21 cellular contexts compared by ENCODE assay signal in genomic region chr18:48735856-48736255, GRCh38.
"Had no signal": no experiment of that assay in that cellular context is flagged by ENCODE, and none has a peak within 500 bp of the region (broad histone marks: within the 10 kb centered on the region; RNA-seq: fewer than 3 reads in every experiment).

No MANE protein-coding gene starts in this region.

- H3K36me3 Mint-ChIP-seq: immature natural killer cell; naive B cell; stimulated activated effector memory CD8-positive, alpha-beta T cell treated with anti-CD3 and anti-CD28 coated beads, Interleukin-12 subunit alpha, Interleukin-12 subunit beta, amount 100 ng/mL, for 72 hours had no signal

- H3K4me3 Mint-ChIP-seq: immature natural killer cell; nephron; stimulated activated effector memory CD8-positive, alpha-beta T cell treated with anti-CD3 and anti-CD28 coated beads, Interleukin-12 subunit alpha, Interleukin-12 subunit beta, amount 100 ng/mL, for 72 hours; stimulated activated naive CD8-positive, alpha-beta T cell treated with anti-CD3 and anti-CD28 coated beads, Interleukin-15, Interleukin-2, amounts not matched to agents 100 ng/mL and 50 ng/mL, for 24 hours had no signal

- H3K27ac Mint-ChIP-seq: immature natural killer cell; naive B cell; nephron; stimulated activated effector memory CD8-positive, alpha-beta T cell treated with anti-CD3 and anti-CD28 coated beads, Interleukin-12 subunit alpha, Interleukin-12 subunit beta, amount 100 ng/mL, for 72 hours; stimulated activated naive CD8-positive, alpha-beta T cell treated with anti-CD3 and anti-CD28 coated beads, Interleukin-15, Interleukin-2, amounts not matched to agents 100 ng/mL and 50 ng/mL, for 24 hours had no signal

- ATAC-seq: esophagus mucosa; stimulated activated effector memory CD8-positive, alpha-beta T cell treated with anti-CD3 and anti-CD28 coated beads, Interleukin-12 subunit alpha, Interleukin-12 subunit beta, amount 100 ng/mL, for 72 hours; upper lobe of right lung had no signal

- H3K27me3 Mint-ChIP-seq: naive B cell; stimulated activated naive CD8-positive, alpha-beta T cell treated with anti-CD3 and anti-CD28 coated beads, Interleukin-15, Interleukin-2, amounts not matched to agents 100 ng/mL and 50 ng/mL, for 24 hours had no signal

- H3K27me3 ChIP-seq: dorsolateral prefrontal cortex, gastrocnemius medialis, sigmoid colon, tibial artery, upper lobe of right lung, vagina had no signal

- H3K9me3 ChIP-seq: gastrocnemius medialis, sigmoid colon, tibial artery, upper lobe of right lung, vagina had no signal

- H3K27ac ChIP-seq: gastrocnemius medialis, sigmoid colon, skin epidermis, tibial artery, upper lobe of right lung, vagina had no signal

- H3K4me3 ChIP-seq: dorsolateral prefrontal cortex, gastrocnemius medialis, lung, sigmoid colon, skin epidermis, tibial artery, upper lobe of right lung, vagina had no signal

- H3K9me3 Mint-ChIP-seq: immature natural killer cell; naive B cell; nephron; stimulated activated effector memory CD8-positive, alpha-beta T cell treated with anti-CD3 and anti-CD28 coated beads, Interleukin-12 subunit alpha, Interleukin-12 subunit beta, amount 100 ng/mL, for 72 hours; stimulated activated naive CD8-positive, alpha-beta T cell treated with anti-CD3 and anti-CD28 coated beads, Interleukin-15, Interleukin-2, amounts not matched to agents 100 ng/mL and 50 ng/mL, for 24 hours had no signal

- H3K36me3 ChIP-seq: gastrocnemius medialis, sigmoid colon, tibial artery, upper lobe of right lung, vagina had no signal

- DNase-seq: cortex of kidney; effector CD8-positive, alpha-beta T cell; gastrocnemius medialis; immature natural killer cell; left cardiac atrium; left ventricle myocardium superior; mesenchymal stem cell; naive B cell; sigmoid colon; stimulated activated CD4-positive, alpha-beta T cell treated with anti-CD3 and anti-CD28 coated beads, Interleukin-2, amount 100 ng/mL, for 48 hours; stimulated activated CD8-positive, alpha-beta memory T cell treated with anti-CD3 and anti-CD28 coated beads, Interleukin-4, amount 100 ng/mL, for 48 hours; tibial artery; upper lobe of right lung had no signal
